13 cellular contexts compared by ENCODE assay signal in genomic region chr12:27547592-27547991, GRCh38.
"Had no signal": no experiment of that assay in that cellular context is flagged by ENCODE, and none has a peak within 500 bp of the region (broad histone marks: within the 10 kb centered on the region; RNA-seq: fewer than 3 reads in every experiment).

No MANE protein-coding gene starts in this region.

- H3K36me3 ChIP-seq: left lung, stomach had no signal

- H3K9me3 ChIP-seq: left lung, stomach, testis had no signal

- DNase-seq: activated CD4-positive, alpha-beta T cell treated with anti-CD3 and anti-CD28 coated beads, Interleukin-2, amount 50 U/mL, for 1 hour; activated CD4-positive, CD25-positive, alpha-beta regulatory T cell; activated CD8-positive, alpha-beta memory T cell treated with anti-CD3 and anti-CD28 coated beads for 24 hours; activated naive CD4-positive, alpha-beta T cell treated with Interleukin-2 at 50 U/mL for 16 hours; anterior cingulate cortex; dermis blood vessel endothelial cell; left lung; stimulated activated CD4-positive, alpha-beta T cell treated with anti-CD3 and anti-CD28 coated beads, Interleukin-12 subunit alpha, Interleukin-12 subunit beta, amount 100 ng/mL, for 4 hours; stimulated activated CD4-positive, alpha-beta T cell treated with anti-CD3 and anti-CD28 coated beads, Interleukin-2, amount 100 ng/mL, for 24 hours; stomach; testis had no signal

- H3K27me3 ChIP-seq: left lung, stomach, testis had no signal

- H3K27ac ChIP-seq: left lung, testis had no signal

- H3K4me3 ChIP-seq: left lung, stomach, testis had no signal

- FAIRE-seq: frontal cortex, islet of Langerhans had no signal

- ATAC-seq: left lung had no signal
